In the genomic region with DNA sequence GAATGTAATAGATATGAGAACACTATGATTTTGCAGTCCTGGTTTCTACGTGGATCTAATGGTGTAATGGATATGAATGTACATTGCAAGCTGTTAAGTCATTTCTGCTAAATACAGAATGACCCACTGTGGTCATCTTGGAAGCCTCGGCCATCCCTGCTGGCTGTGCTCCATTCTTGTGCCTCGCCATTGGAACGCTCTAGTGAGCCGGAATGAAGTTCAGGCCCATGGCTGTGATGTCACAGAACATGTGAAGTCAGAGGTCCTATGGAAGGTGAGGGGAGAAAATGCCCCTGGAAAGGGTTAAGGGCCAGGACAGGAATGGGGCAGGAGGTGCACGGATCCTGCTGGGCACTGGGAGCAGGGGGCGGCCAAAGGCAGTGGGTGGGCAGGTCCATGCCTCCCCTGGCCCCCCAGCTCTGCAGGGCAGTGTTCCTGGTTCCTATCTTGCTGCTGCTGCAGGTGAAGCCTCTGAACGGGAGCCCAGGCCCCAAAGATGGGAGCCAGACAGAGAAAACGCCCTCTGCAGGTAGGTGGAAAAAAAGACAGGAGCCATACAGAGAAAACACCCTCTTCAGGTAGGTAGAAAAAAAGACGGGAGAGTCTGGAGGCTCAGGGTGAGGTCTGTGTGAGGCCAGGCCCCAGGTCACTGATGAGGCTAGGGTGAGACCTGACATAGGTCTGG, we compare ENCODE assay signal across 14 cellular contexts. TPM values are rescaled to one million over a fixed set of nuclear protein-coding genes. Genes with fewer than 3 reads are reported as not detected.
A peak's percentile ranks its signal among the peaks of the same experiment; 100 is the strongest.
DNase-seq lines count a peak whose midpoint lies in the region; ATAC-seq, FAIRE-seq and TF ChIP-seq lines count a peak whose summit lies in the region.
"Had no signal": no experiment of that assay in that cellular context is flagged by ENCODE, and none has a peak within 500 bp of the region (broad histone marks: within the 10 kb centered on the region; RNA-seq: fewer than 3 reads in every experiment).

TSS of gene LLCFC1 (plus strand) at position 259 of the 685 bp plus-strand sequence. CDS start at position 397, 138 bp downstream.

- H3K4me3 ChIP-seq in gastroesophageal sphincter (no peak within 1 kb of the TSS), kidney (ENCODE audit: low read length in 2 of 2) (no peak within 1 kb of the TSS)

- no peaks in the 10 kb centered on the region for H3K4me1 Mint-ChIP-seq in stimulated activated naive CD8-positive, alpha-beta T cell treated with anti-CD3 and anti-CD28 coated beads, Interleukin-15, Interleukin-2, amounts not matched to agents 100 ng/mL and 50 ng/mL, for 24 hours (ENCODE audit: low read depth)
- H3K4me1 Mint-ChIP-seq: CD8-positive, alpha-beta memory T cell; nephron had no signal

- H3K27me3 ChIP-seq in gastroesophageal sphincter = no peaks in the 10 kb centered on the region

- H3K36me3 ChIP-seq in gastroesophageal sphincter = no peaks in the 10 kb centered on the region
- H3K36me3 ChIP-seq in kidney (ENCODE audit: control insufficient read depth in 1 of 2, insufficient read depth in 2 of 2, low read length in 2 of 2) = no peaks in the 10 kb centered on the region

- no peak within 1 kb of the TSS for H3K27ac ChIP-seq in gastroesophageal sphincter
- no peak within 1 kb of the TSS for H3K27ac ChIP-seq in kidney (ENCODE audit: low read depth in 2 of 2, low read length in 2 of 2)

- no peak for TF ChIP-seq POLR2A in gastroesophageal sphincter (IDR thresholded peaks at IDR 0.05)

- intact Hi-C loops in kidney (cut with DNase I) = no loop called here

- FAIRE-seq in kidney (lab: Jason Lieb, UNC) = no peak

- no peak within 1 kb of the TSS for H3K4me3 Mint-ChIP-seq in stimulated activated naive CD8-positive, alpha-beta T cell treated with anti-CD3 and anti-CD28 coated beads, Interleukin-15, Interleukin-2, amounts not matched to agents 100 ng/mL and 50 ng/mL, for 24 hours
- H3K4me3 Mint-ChIP-seq: CD8-positive, alpha-beta memory T cell; nephron had no signal

- ATAC-seq in stimulated activated naive CD8-positive, alpha-beta T cell treated with anti-CD3 and anti-CD28 coated beads, Interleukin-15, Interleukin-2, amounts not matched to agents 100 U/mL and 50 U/mL, for 24 hours = no peak
- ATAC-seq in gastroesophageal sphincter (peak; percentile 27), GM21447 (IDR thresholded peaks at IDR 0.05; ENCODE audit: unreplicated experiment) (no peak), HG03097 (IDR thresholded peaks at IDR 0.05; ENCODE audit: low FRiP score, unreplicated experiment) (no peak)

- H3K36me3 Mint-ChIP-seq in stimulated activated naive CD8-positive, alpha-beta T cell treated with anti-CD3 and anti-CD28 coated beads, Interleukin-15, Interleukin-2, amounts not matched to agents 100 ng/mL and 50 ng/mL, for 24 hours (ENCODE audit: low read depth) = no peaks in the 10 kb centered on the region
- H3K36me3 Mint-ChIP-seq: CD8-positive, alpha-beta memory T cell had no signal

- WGBS in gastroesophageal sphincter (ENCODE audit: low coverage in 1 of 2), 2 donors = 63 to 65% methylated on average over 7 to 8 of the region's 10 CpGs

- H3K4me1 ChIP-seq in gastroesophageal sphincter (no peaks in the 10 kb centered on the region), kidney (ENCODE audit: control insufficient read depth in 1 of 2, insufficient read depth in 1 of 2, low read depth in 1 of 2, low read length in 2 of 2) (peaks cover 0 to 4% of the 10 kb centered on the region in 2 donors)

- H3K9me3 Mint-ChIP-seq in stimulated activated naive CD8-positive, alpha-beta T cell treated with anti-CD3 and anti-CD28 coated beads, Interleukin-15, Interleukin-2, amounts not matched to agents 100 ng/mL and 50 ng/mL, for 24 hours = no peaks in the 10 kb centered on the region
- H3K9me3 Mint-ChIP-seq: CD8-positive, alpha-beta memory T cell; nephron had no signal

- TF ChIP-seq EP300 in gastroesophageal sphincter (IDR thresholded peaks at IDR 0.05) = no peak

- H3K27me3 Mint-ChIP-seq in stimulated activated naive CD8-positive, alpha-beta T cell treated with anti-CD3 and anti-CD28 coated beads, Interleukin-15, Interleukin-2, amounts not matched to agents 100 ng/mL and 50 ng/mL, for 24 hours = no peaks in the 10 kb centered on the region

- no peak within 1 kb of the TSS for H3K9ac ChIP-seq in kidney (ENCODE audit: low read length in 2 of 2)

- peak within 1 kb of the TSS; percentile 4 for H3K27ac Mint-ChIP-seq in stimulated activated naive CD8-positive, alpha-beta T cell treated with anti-CD3 and anti-CD28 coated beads, Interleukin-15, Interleukin-2, amounts not matched to agents 100 ng/mL and 50 ng/mL, for 24 hours
- H3K27ac Mint-ChIP-seq: nephron had no signal

- TF ChIP-seq CTCF in gastroesophageal sphincter (IDR thresholded peaks at IDR 0.05) (no peak), kidney (IDR thresholded peaks at IDR 0.05; ENCODE audit: borderline replicate concordance, extremely low read depth, insufficient read depth) (no peak)

- H3K9me3 ChIP-seq in gastroesophageal sphincter = no peaks in the 10 kb centered on the region
- H3K9me3 ChIP-seq in kidney (ENCODE audit: control insufficient read depth in 1 of 2, low read length in 2 of 2) = no peaks in the 10 kb centered on the region

- DNase-seq in stimulated activated naive CD8-positive, alpha-beta T cell treated with anti-CD3 and anti-CD28 coated beads, Interleukin-15, Interleukin-2, amounts not matched to agents 100 U/mL and 50 U/mL, for 24 hours = no peak
- DNase-seq in NAMALWA (ENCODE audit: low spot score) (peak; percentile 72), kidney (no peak), cortex of kidney (lab: John Stamatoyannopoulos, UW) (no peak)
- DNase-seq: activated CD4-positive, CD25-positive, alpha-beta regulatory T cell; aorta; NCI-H2227 treated with DMSO at 0.1 percent for 48 hours had no signal

RNA-seq across cellular contexts. Expression of gene LLCFC1, which starts in this region (rescaled TPM):
- total RNA-seq in gastroesophageal sphincter (not detected), kidney (not detected)
- polyA plus RNA-seq in kidney (ENCODE audit: insufficient read depth, low read depth, low replicate concordance) = not detected
- total RNA-seq: aorta; CD8-positive, alpha-beta memory T cell; glomerular endothelial cell had no signal
- polyA plus RNA-seq: aorta; CD8-positive, alpha-beta memory T cell had no signal

Comparison
In these comparisons a context has a peak if more than half of its experiments do, and no peak if none do; other contexts are left out.
1. Peak in ATAC-seq in gastroesophageal sphincter; RNA of the gene not detected or under 1 TPM.